In the genomic region with DNA sequence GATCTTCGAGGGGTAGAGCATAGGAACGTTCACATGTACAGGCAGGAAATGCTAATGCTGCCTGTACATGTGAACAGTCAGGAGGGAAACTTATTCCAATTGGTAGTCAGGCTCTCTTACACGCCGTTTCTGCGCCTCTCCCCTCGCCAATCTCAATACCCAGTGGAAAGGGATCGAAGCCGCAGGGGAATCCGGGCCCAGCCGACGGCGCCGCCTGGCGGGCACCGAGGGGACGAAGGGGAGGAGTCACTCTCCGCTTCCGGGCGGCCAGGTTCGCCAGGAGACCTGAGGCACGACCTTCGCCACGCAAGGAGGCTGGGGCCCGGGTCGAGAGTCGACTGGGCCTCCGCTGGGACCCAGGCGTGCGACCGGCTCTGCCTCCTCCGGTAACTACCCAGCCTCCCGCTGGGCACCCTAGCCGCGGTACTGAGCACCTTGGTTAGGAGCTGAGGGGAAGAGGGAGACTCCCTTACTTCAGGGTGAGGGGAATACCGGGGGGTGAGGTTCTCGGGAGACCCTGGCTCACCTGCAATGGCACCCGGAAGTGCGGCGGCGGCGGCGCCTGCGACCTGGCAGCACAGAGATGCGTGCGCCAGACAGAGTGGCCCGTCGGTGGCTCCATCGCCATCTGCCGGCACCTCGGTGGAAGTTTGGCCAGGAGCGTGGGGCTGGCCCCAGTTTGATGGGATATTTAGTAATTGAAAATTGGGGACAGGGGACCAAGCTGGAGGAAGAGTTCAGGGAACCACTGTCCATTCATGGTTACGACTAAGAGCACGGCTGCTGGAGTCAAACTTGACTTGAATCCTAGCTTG, we compare ENCODE assay signal across 1 cellular context.
TF ChIP-seq lines count a peak whose summit lies in the region.

Gene PIGO (minus strand): TSS at position 557 of the 815 bp plus-strand sequence. CDS start 1,026 bp downstream, outside the sequence.

TF ChIP-seq in K562, 482 proteins besides CTCF, POLR2A, EP300 and RAD21 (continued from another document and continues in another):
- TF ChIP-seq, protein P1, sequence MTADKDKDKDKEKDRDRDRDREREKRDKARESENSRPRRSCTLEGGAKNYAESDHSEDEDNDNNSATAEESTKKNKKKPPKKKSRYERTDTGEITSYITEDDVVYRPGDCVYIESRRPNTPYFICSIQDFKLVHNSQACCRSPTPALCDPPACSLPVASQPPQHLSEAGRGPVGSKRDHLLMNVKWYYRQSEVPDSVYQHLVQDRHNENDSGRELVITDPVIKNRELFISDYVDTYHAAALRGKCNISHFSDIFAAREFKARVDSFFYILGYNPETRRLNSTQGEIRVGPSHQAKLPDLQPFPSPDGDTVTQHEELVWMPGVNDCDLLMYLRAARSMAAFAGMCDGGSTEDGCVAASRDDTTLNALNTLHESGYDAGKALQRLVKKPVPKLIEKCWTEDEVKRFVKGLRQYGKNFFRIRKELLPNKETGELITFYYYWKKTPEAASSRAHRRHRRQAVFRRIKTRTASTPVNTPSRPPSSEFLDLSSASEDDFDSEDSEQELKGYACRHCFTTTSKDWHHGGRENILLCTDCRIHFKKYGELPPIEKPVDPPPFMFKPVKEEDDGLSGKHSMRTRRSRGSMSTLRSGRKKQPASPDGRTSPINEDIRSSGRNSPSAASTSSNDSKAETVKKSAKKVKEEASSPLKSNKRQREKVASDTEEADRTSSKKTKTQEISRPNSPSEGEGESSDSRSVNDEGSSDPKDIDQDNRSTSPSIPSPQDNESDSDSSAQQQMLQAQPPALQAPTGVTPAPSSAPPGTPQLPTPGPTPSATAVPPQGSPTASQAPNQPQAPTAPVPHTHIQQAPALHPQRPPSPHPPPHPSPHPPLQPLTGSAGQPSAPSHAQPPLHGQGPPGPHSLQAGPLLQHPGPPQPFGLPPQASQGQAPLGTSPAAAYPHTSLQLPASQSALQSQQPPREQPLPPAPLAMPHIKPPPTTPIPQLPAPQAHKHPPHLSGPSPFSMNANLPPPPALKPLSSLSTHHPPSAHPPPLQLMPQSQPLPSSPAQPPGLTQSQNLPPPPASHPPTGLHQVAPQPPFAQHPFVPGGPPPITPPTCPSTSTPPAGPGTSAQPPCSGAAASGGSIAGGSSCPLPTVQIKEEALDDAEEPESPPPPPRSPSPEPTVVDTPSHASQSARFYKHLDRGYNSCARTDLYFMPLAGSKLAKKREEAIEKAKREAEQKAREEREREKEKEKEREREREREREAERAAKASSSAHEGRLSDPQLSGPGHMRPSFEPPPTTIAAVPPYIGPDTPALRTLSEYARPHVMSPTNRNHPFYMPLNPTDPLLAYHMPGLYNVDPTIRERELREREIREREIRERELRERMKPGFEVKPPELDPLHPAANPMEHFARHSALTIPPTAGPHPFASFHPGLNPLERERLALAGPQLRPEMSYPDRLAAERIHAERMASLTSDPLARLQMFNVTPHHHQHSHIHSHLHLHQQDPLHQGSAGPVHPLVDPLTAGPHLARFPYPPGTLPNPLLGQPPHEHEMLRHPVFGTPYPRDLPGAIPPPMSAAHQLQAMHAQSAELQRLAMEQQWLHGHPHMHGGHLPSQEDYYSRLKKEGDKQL (CRISPR knock-in tag; IDR thresholded peaks at IDR 0.05; ENCODE audit: borderline replicate concordance) = no peak
- TF ChIP-seq USF1 (CRISPR knock-in tag; IDR thresholded peaks at IDR 0.05) = no peak
- peak; percentile 57 for TF ChIP-seq RBM39 (optimal IDR thresholded peaks at IDR 0.05; ENCODE audit: low read depth, low read length)
- TF ChIP-seq GABPB1 (CRISPR knock-in tag; IDR thresholded peaks at IDR 0.05) = peak; percentile 88; the same call in 1 of the 2 replicates
- TF ChIP-seq TAF1 (IDR thresholded peaks at IDR 0.05; ENCODE audit: control insufficient read depth, extremely low read depth, insufficient read depth, low read length, severe bottlenecking) = peak; percentile 61
- peak; percentile 55; the same call in 1 of the 2 replicates for TF ChIP-seq MTA1 (IDR thresholded peaks at IDR 0.05; ENCODE audit: borderline replicate concordance)
- TF ChIP-seq ZNF740 (CRISPR knock-in tag; IDR thresholded peaks at IDR 0.05) = 0 out of 2 replicates have a peak, but pooled peaks have one; percentile 14
- no peak for TF ChIP-seq ZNF740 (tag; IDR thresholded peaks at IDR 0.05)
- TF ChIP-seq PHF21A (IDR thresholded peaks at IDR 0.05; ENCODE audit: borderline replicate concordance, low read depth) = peak; percentile 8; the same call in 1 of the 2 replicates
- peak; percentile 86 for TF ChIP-seq SP2 (IDR thresholded peaks at IDR 0.05; ENCODE audit: extremely low read depth, low read depth, low read length, poor library complexity, severe bottlenecking)
- TF ChIP-seq NFIX (CRISPR knock-in tag; IDR thresholded peaks at IDR 0.05; ENCODE audit: low read depth) = no peak
- peak; percentile 24; the same call in 1 of the 2 replicates for TF ChIP-seq JUND (IDR thresholded peaks at IDR 0.05; ENCODE audit: borderline replicate concordance, low read depth, low read length)
- no peak for TF ChIP-seq JUND (tag; IDR thresholded peaks at IDR 0.05; ENCODE audit: borderline replicate concordance, low read depth, low read length)
- TF ChIP-seq ZNF639 (CRISPR knock-in tag; conservative IDR thresholded peaks at IDR 0.05 in 1 of 2, IDR thresholded peaks at IDR 0.05 in 1 of 2) = peak in 1 of 2 experiments; percentile 14; a peak in 1 of 4 replicates
- TF ChIP-seq CBX1 (IDR thresholded peaks at IDR 0.05; ENCODE audit: low read depth) = no peak
- no peak for TF ChIP-seq TSC22D4 (tag; IDR thresholded peaks at IDR 0.05)
- 0 out of 2 replicates have a peak, but pooled peaks have one; percentile 17 for TF ChIP-seq THRAP3 (IDR thresholded peaks at IDR 0.05; ENCODE audit: borderline replicate concordance)
- peak; percentile 90 for TF ChIP-seq CHD1 (IDR thresholded peaks at IDR 0.05; ENCODE audit: low read length)
- TF ChIP-seq NEUROD1 (IDR thresholded peaks at IDR 0.05; ENCODE audit: borderline replicate concordance, low read depth, low read length, partially characterized antibody) = peak; percentile 26
- TF ChIP-seq KAT7 (CRISPR knock-in tag; IDR thresholded peaks at IDR 0.05; ENCODE audit: borderline replicate concordance) = peak; percentile 79; the same call in 1 of the 2 replicates
- TF ChIP-seq SUPT5H (IDR thresholded peaks at IDR 0.05) = peak; percentile 86
- no peak for TF ChIP-seq ETS2 (tag; IDR thresholded peaks at IDR 0.05; ENCODE audit: borderline replicate concordance, poor library complexity, severe bottlenecking)
- peak in 1 of 2 experiments; percentile 75; a peak in 2 of 4 replicates for TF ChIP-seq HDAC1 (IDR thresholded peaks at IDR 0.05)
- TF ChIP-seq, protein P2, sequence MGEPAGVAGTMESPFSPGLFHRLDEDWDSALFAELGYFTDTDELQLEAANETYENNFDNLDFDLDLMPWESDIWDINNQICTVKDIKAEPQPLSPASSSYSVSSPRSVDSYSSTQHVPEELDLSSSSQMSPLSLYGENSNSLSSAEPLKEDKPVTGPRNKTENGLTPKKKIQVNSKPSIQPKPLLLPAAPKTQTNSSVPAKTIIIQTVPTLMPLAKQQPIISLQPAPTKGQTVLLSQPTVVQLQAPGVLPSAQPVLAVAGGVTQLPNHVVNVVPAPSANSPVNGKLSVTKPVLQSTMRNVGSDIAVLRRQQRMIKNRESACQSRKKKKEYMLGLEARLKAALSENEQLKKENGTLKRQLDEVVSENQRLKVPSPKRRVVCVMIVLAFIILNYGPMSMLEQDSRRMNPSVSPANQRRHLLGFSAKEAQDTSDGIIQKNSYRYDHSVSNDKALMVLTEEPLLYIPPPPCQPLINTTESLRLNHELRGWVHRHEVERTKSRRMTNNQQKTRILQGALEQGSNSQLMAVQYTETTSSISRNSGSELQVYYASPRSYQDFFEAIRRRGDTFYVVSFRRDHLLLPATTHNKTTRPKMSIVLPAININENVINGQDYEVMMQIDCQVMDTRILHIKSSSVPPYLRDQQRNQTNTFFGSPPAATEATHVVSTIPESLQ (CRISPR knock-in tag; IDR thresholded peaks at IDR 0.05) = no peak
- no peak for TF ChIP-seq FOS (IDR thresholded peaks at IDR 0.05; ENCODE audit: extremely low read depth, insufficient read length)
- peak; percentile 79 for TF ChIP-seq ETV5 (CRISPR knock-in tag; IDR thresholded peaks at IDR 0.05; ENCODE audit: low read depth)
- no peak for TF ChIP-seq HEY1 (CRISPR knock-in tag; IDR thresholded peaks at IDR 0.05; ENCODE audit: borderline replicate concordance)
- peak; percentile 78; the same call in 1 of the 2 replicates for TF ChIP-seq NKRF (IDR thresholded peaks at IDR 0.05; ENCODE audit: borderline replicate concordance)
